23 cellular contexts compared by ENCODE assay signal in genomic region chr4:166886708-166887107, GRCh38.
"Had no signal": no experiment of that assay in that cellular context is flagged by ENCODE, and none has a peak within 500 bp of the region (broad histone marks: within the 10 kb centered on the region; RNA-seq: fewer than 3 reads in every experiment).

No MANE protein-coding gene starts in this region.

- H3K36me3 ChIP-seq: colonic mucosa, esophagus muscularis mucosa, esophagus squamous epithelium, gastrocnemius medialis, gastroesophageal sphincter, heart left ventricle, heart right ventricle had no signal

- H3K27ac ChIP-seq: colonic mucosa, coronary artery, epithelial cell of prostate, esophagus muscularis mucosa, esophagus squamous epithelium, foreskin keratinocyte, gastrocnemius medialis, gastroesophageal sphincter, heart left ventricle, heart right ventricle had no signal

- H3K27me3 ChIP-seq: colonic mucosa, dorsolateral prefrontal cortex, esophagus muscularis mucosa, esophagus squamous epithelium, foreskin keratinocyte, gastrocnemius medialis, gastroesophageal sphincter, heart left ventricle, heart right ventricle had no signal

- ATAC-seq: effector memory CD8-positive, alpha-beta T cell; esophagus mucosa; foreskin keratinocyte; gastrocnemius medialis; gastroesophageal sphincter; heart left ventricle; heart right ventricle had no signal

- H3K9me3 ChIP-seq: colonic mucosa, esophagus muscularis mucosa, esophagus squamous epithelium, gastrocnemius medialis, gastroesophageal sphincter, heart left ventricle, heart right ventricle had no signal

- DNase-seq: colonic mucosa; cortex of kidney; dermis blood vessel endothelial cell; dorsolateral prefrontal cortex; effector CD4-positive, alpha-beta T cell; effector CD8-positive, alpha-beta T cell; effector memory CD4-positive, alpha-beta T cell; effector memory CD8-positive, alpha-beta T cell; endodermal cell; erythroblast; esophagus squamous epithelium; foreskin fibroblast; foreskin keratinocyte; foreskin melanocyte; gastrocnemius medialis; glutamatergic neuron; heart left ventricle; heart right ventricle had no signal

- H3K4me1 ChIP-seq: colonic mucosa, esophagus muscularis mucosa, esophagus squamous epithelium, gastrocnemius medialis, gastroesophageal sphincter, heart left ventricle, heart right ventricle had no signal

- H3K4me3 ChIP-seq: colonic mucosa, coronary artery, dorsolateral prefrontal cortex, esophagus muscularis mucosa, esophagus squamous epithelium, gastrocnemius medialis, gastroesophageal sphincter, heart left ventricle, heart right ventricle had no signal
